20 cellular contexts compared by ENCODE assay signal in genomic region chr1:29707796-29708195, GRCh38.
A peak's percentile ranks its signal among the peaks of the same experiment; 100 is the strongest.
DNase-seq lines count a peak whose midpoint lies in the region; ATAC-seq and TF ChIP-seq lines count a peak whose summit lies in the region.
"Had no signal": no experiment of that assay in that cellular context is flagged by ENCODE, and none has a peak within 500 bp of the region (broad histone marks: within the 10 kb centered on the region; RNA-seq: fewer than 3 reads in every experiment).

No MANE protein-coding gene starts in this region.

- peaks cover 29% of the 10 kb centered on the region in 2 donors for H3K27me3 Mint-ChIP-seq in natural killer cell treated with Interleukin-12 subunit alpha and Interleukin-12 subunit beta and Interleukin-15 and Interleukin-18, amount 100 ng/mL, for 72 hours
- H3K27me3 Mint-ChIP-seq in natural killer cell (ENCODE audit: low read depth in 2 of 2), result peaks cover 22 to 58% of the 10 kb centered on the region in 2 donors
- H3K27me3 Mint-ChIP-seq in activated T-helper 2 cell treated with anti-CD3 and anti-CD28 coated beads, Interferon-gamma antibody, Interleukin-2, Interleukin-4, amounts not matched to agents 10 μg/mL and 5 μg/mL and 100 μg/mL, durations not matched to agents 14 hours and 24 hours and 36 hours (ENCODE audit: low read depth), result peaks cover 19% of the 10 kb centered on the region
- H3K27me3 Mint-ChIP-seq in activated CD8-positive, alpha-beta T cell treated with anti-CD3 and anti-CD28 coated beads, Interleukin-2, amount 10 ng/mL, durations not matched to agents 7 days and 5 days (ENCODE audit: low read depth), result peaks cover 9% of the 10 kb centered on the region

- no peak for ATAC-seq in natural killer cell treated with Interleukin-12 subunit alpha and Interleukin-12 subunit beta and Interleukin-15 and Interleukin-18, amount 100 ng/mL, for 72 hours
- ATAC-seq in natural killer cell (no peak), HG03196 (IDR thresholded peaks at IDR 0.05; ENCODE audit: unreplicated experiment) (no peak)
- ATAC-seq in activated CD8-positive, alpha-beta T cell treated with anti-CD3 and anti-CD28 coated beads, Interleukin-2, amount 10 ng/mL, durations not matched to agents 7 days and 5 days, result no peak
- ATAC-seq: activated naive CD8-positive, alpha-beta T cell treated with anti-CD3 and anti-CD28 coated beads, Interleukin-2, amount 50 U/mL, for 24 hours; stimulated activated effector memory CD8-positive, alpha-beta T cell treated with anti-CD3 and anti-CD28 coated beads, Interleukin-12 subunit alpha, Interleukin-12 subunit beta, amount 100 ng/mL, for 72 hours had no signal

- 92 to 93% methylated on average over 2 to 8 of the region's 9 CpGs for WGBS in mesodermal cell (ENCODE audit: insufficient coverage in 2 of 2), 2 experiments
- 84 to 91% methylated on average over 9 of the region's 9 CpGs for WGBS in sigmoid colon, 2 donors

- H3K27ac ChIP-seq in mesodermal cell (ENCODE audit: low read depth, low read length, severe bottlenecking), result peak overlapping the region; percentile 92
- no peak overlapping the region for H3K27ac ChIP-seq in sigmoid colon
- H3K27ac ChIP-seq: parathyroid adenoma, right lobe of liver, testis had no signal

- H3K27me3 ChIP-seq in sigmoid colon, result peaks cover 0 to 38% (median 7%) of the 10 kb centered on the region in 3 donors
- H3K27me3 ChIP-seq: MG63, right lobe of liver, testis had no signal

- H3K9me3 Mint-ChIP-seq in natural killer cell treated with Interleukin-12 subunit alpha and Interleukin-12 subunit beta and Interleukin-15 and Interleukin-18, amount 100 ng/mL, for 72 hours, result no peaks in the 10 kb centered on the region
- H3K9me3 Mint-ChIP-seq in natural killer cell, result no peaks in the 10 kb centered on the region
- no peaks in the 10 kb centered on the region for H3K9me3 Mint-ChIP-seq in activated T-helper 2 cell treated with anti-CD3 and anti-CD28 coated beads, Interferon-gamma antibody, Interleukin-2, Interleukin-4, amounts not matched to agents 10 μg/mL and 5 μg/mL and 100 μg/mL, durations not matched to agents 14 hours and 24 hours and 36 hours
- H3K9me3 Mint-ChIP-seq in activated CD8-positive, alpha-beta T cell treated with anti-CD3 and anti-CD28 coated beads, Interleukin-2, amount 10 ng/mL, durations not matched to agents 7 days and 5 days (ENCODE audit: insufficient read depth), result no peaks in the 10 kb centered on the region
- H3K9me3 Mint-ChIP-seq: activated naive CD8-positive, alpha-beta T cell treated with anti-CD3 and anti-CD28 coated beads, Interleukin-2, amount 50 U/mL, for 24 hours; dendritic cell treated with granulocyte-macrophage colony-stimulating factor and Interleukin-4, amounts not matched to agents 40 ng/mL and 50 ng/mL, for 4 days; IgD-negative memory B cell; stimulated activated effector memory CD8-positive, alpha-beta T cell treated with anti-CD3 and anti-CD28 coated beads, Interleukin-12 subunit alpha, Interleukin-12 subunit beta, amount 100 ng/mL, for 72 hours had no signal

- intact Hi-C loops in natural killer cell (cut with micrococcal nuclease) (no loop called here), sigmoid colon (cut with DNase I) (no loop called here)
- intact Hi-C loops in activated T-helper 2 cell treated with anti-CD3 and anti-CD28 coated beads, Interferon-gamma antibody, Interleukin-2, Interleukin-4, amounts not matched to agents 10 μg/mL and 5 μg/mL and 100 μg/mL, durations not matched to agents 14 hours and 24 hours and 36 hours (cut with micrococcal nuclease), result loop anchor here (5.0 to 10.0 kb wide), 3 partner anchors 87 to 470 kb away; partner anchors contain the start of gene PTPRU

- H3K4me1 ChIP-seq in mesodermal cell (ENCODE audit: control insufficient read depth, insufficient read depth, low read length, poor library complexity, severe bottlenecking) (peaks cover 34% of the 10 kb centered on the region), sigmoid colon (no peaks in the 10 kb centered on the region)
- H3K4me1 ChIP-seq: parathyroid adenoma, right lobe of liver, testis had no signal

- POLR2A ChIA-PET in activated CD8-positive, alpha-beta T cell treated with anti-CD3 and anti-CD28 coated beads, Interleukin-2, amount 10 ng/mL, durations not matched to agents 7 days and 5 days (lab: Charles Lee), result no interaction called here

- H3K4me3 ChIP-seq in mesodermal cell (ENCODE audit: extremely low read depth, insufficient read depth, low read length, poor library complexity, severe bottlenecking) (no peak overlapping the region), sigmoid colon (no peak overlapping the region)
- H3K4me3 ChIP-seq: MG63, right lobe of liver, testis had no signal

- H3K27ac Mint-ChIP-seq in natural killer cell treated with Interleukin-12 subunit alpha and Interleukin-12 subunit beta and Interleukin-15 and Interleukin-18, amount 100 ng/mL, for 72 hours, result peak overlapping the region; percentile 94 to 98
- H3K27ac Mint-ChIP-seq in natural killer cell, result no peak overlapping the region
- H3K27ac Mint-ChIP-seq in activated T-helper 2 cell treated with anti-CD3 and anti-CD28 coated beads, Interferon-gamma antibody, Interleukin-2, Interleukin-4, amounts not matched to agents 10 μg/mL and 5 μg/mL and 100 μg/mL, durations not matched to agents 14 hours and 24 hours and 36 hours, result peak overlapping the region; percentile 42
- H3K27ac Mint-ChIP-seq in activated CD8-positive, alpha-beta T cell treated with anti-CD3 and anti-CD28 coated beads, Interleukin-2, amount 10 ng/mL, durations not matched to agents 7 days and 5 days, result no peak overlapping the region
- H3K27ac Mint-ChIP-seq: activated naive CD8-positive, alpha-beta T cell treated with anti-CD3 and anti-CD28 coated beads, Interleukin-2, amount 50 U/mL, for 24 hours; CD8-positive, alpha-beta memory T cell; dendritic cell treated with granulocyte-macrophage colony-stimulating factor and Interleukin-4, amounts not matched to agents 40 ng/mL and 50 ng/mL, for 4 days; IgD-negative memory B cell; stimulated activated effector memory CD8-positive, alpha-beta T cell treated with anti-CD3 and anti-CD28 coated beads, Interleukin-12 subunit alpha, Interleukin-12 subunit beta, amount 100 ng/mL, for 72 hours; T-helper 17 cell had no signal

- TF ChIP-seq EP300 in sigmoid colon (IDR thresholded peaks at IDR 0.05), result no peak

- H3K36me3 Mint-ChIP-seq in natural killer cell treated with Interleukin-12 subunit alpha and Interleukin-12 subunit beta and Interleukin-15 and Interleukin-18, amount 100 ng/mL, for 72 hours, result peaks cover 4% of the 10 kb centered on the region
- no peaks in the 10 kb centered on the region for H3K36me3 Mint-ChIP-seq in natural killer cell
- H3K36me3 Mint-ChIP-seq in activated T-helper 2 cell treated with anti-CD3 and anti-CD28 coated beads, Interferon-gamma antibody, Interleukin-2, Interleukin-4, amounts not matched to agents 10 μg/mL and 5 μg/mL and 100 μg/mL, durations not matched to agents 14 hours and 24 hours and 36 hours (ENCODE audit: low read depth), result no peaks in the 10 kb centered on the region
- H3K36me3 Mint-ChIP-seq in activated CD8-positive, alpha-beta T cell treated with anti-CD3 and anti-CD28 coated beads, Interleukin-2, amount 10 ng/mL, durations not matched to agents 7 days and 5 days (ENCODE audit: low read depth), result no peaks in the 10 kb centered on the region
- H3K36me3 Mint-ChIP-seq: CD8-positive, alpha-beta memory T cell; IgD-negative memory B cell; stimulated activated effector memory CD8-positive, alpha-beta T cell treated with anti-CD3 and anti-CD28 coated beads, Interleukin-12 subunit alpha, Interleukin-12 subunit beta, amount 100 ng/mL, for 72 hours had no signal

- H3K4me1 Mint-ChIP-seq in natural killer cell treated with Interleukin-12 subunit alpha and Interleukin-12 subunit beta and Interleukin-15 and Interleukin-18, amount 100 ng/mL, for 72 hours (ENCODE audit: low read depth in 2 of 2), result peaks cover 39 to 45% of the 10 kb centered on the region in 2 donors
- H3K4me1 Mint-ChIP-seq in natural killer cell, result peaks cover 0 to 4% of the 10 kb centered on the region in 2 donors
- peaks cover 44% of the 10 kb centered on the region for H3K4me1 Mint-ChIP-seq in activated T-helper 2 cell treated with anti-CD3 and anti-CD28 coated beads, Interferon-gamma antibody, Interleukin-2, Interleukin-4, amounts not matched to agents 10 μg/mL and 5 μg/mL and 100 μg/mL, durations not matched to agents 14 hours and 24 hours and 36 hours (ENCODE audit: low read depth)
- H3K4me1 Mint-ChIP-seq in activated CD8-positive, alpha-beta T cell treated with anti-CD3 and anti-CD28 coated beads, Interleukin-2, amount 10 ng/mL, durations not matched to agents 7 days and 5 days (ENCODE audit: low read depth), result peaks cover 35% of the 10 kb centered on the region
- H3K4me1 Mint-ChIP-seq: IgD-negative memory B cell had no signal

- H3K36me3 ChIP-seq in mesodermal cell (ENCODE audit: control insufficient read depth, insufficient read depth, low read length) (no peaks in the 10 kb centered on the region), sigmoid colon (no peaks in the 10 kb centered on the region)
- H3K36me3 ChIP-seq: MG63, right lobe of liver, WERI-Rb-1 had no signal

- H3K4me3 Mint-ChIP-seq in natural killer cell treated with Interleukin-12 subunit alpha and Interleukin-12 subunit beta and Interleukin-15 and Interleukin-18, amount 100 ng/mL, for 72 hours, result no peak overlapping the region
- H3K4me3 Mint-ChIP-seq in natural killer cell, result no peak overlapping the region
- no peak overlapping the region for H3K4me3 Mint-ChIP-seq in activated T-helper 2 cell treated with anti-CD3 and anti-CD28 coated beads, Interferon-gamma antibody, Interleukin-2, Interleukin-4, amounts not matched to agents 10 μg/mL and 5 μg/mL and 100 μg/mL, durations not matched to agents 14 hours and 24 hours and 36 hours (ENCODE audit: low read depth)
- no peak overlapping the region for H3K4me3 Mint-ChIP-seq in activated CD8-positive, alpha-beta T cell treated with anti-CD3 and anti-CD28 coated beads, Interleukin-2, amount 10 ng/mL, durations not matched to agents 7 days and 5 days
- H3K4me3 Mint-ChIP-seq: activated naive CD8-positive, alpha-beta T cell treated with anti-CD3 and anti-CD28 coated beads, Interleukin-2, amount 50 U/mL, for 24 hours; CD8-positive, alpha-beta memory T cell; dendritic cell treated with granulocyte-macrophage colony-stimulating factor and Interleukin-4, amounts not matched to agents 40 ng/mL and 50 ng/mL, for 4 days; stimulated activated effector memory CD8-positive, alpha-beta T cell treated with anti-CD3 and anti-CD28 coated beads, Interleukin-12 subunit alpha, Interleukin-12 subunit beta, amount 100 ng/mL, for 72 hours; T-helper 17 cell had no signal

- no peak for TF ChIP-seq POLR2A in sigmoid colon (IDR thresholded peaks at IDR 0.05)

- CTCF ChIA-PET in activated CD8-positive, alpha-beta T cell treated with anti-CD3 and anti-CD28 coated beads, Interleukin-2, amount 10 ng/mL, durations not matched to agents 7 days and 5 days (lab: Charles Lee), result no interaction called here

- DNase-seq in natural killer cell treated with Interleukin-12 subunit alpha and Interleukin-12 subunit beta and Interleukin-15 and Interleukin-18, amount 100 ng/mL, for 72 hours (ENCODE audit: low spot score), result no peak
- DNase-seq in natural killer cell (no peak), sigmoid colon (no peak), HK-2 (ENCODE audit: unreplicated experiment) (no peak)
- DNase-seq in activated T-helper 2 cell treated with anti-CD3 and anti-CD28 coated beads, Interferon-gamma antibody, Interleukin-2, Interleukin-4, amounts not matched to agents 10 μg/mL and 5 μg/mL and 100 μg/mL, durations not matched to agents 14 hours and 24 hours and 36 hours (ENCODE audit: low spot score), result no peak
- DNase-seq in activated CD8-positive, alpha-beta T cell treated with anti-CD3 and anti-CD28 coated beads, Interleukin-2, amount 10 ng/mL, durations not matched to agents 7 days and 5 days, result no peak
- DNase-seq: activated CD8-positive, alpha-beta memory T cell treated with anti-CD3 and anti-CD28 coated beads for 24 hours; activated naive CD8-positive, alpha-beta T cell treated with anti-CD3 and anti-CD28 coated beads, Interleukin-2, amount 50 U/mL, for 24 hours; CD8-positive, alpha-beta memory T cell; right lobe of liver; T-helper 17 cell; testis had no signal

- no peaks in the 10 kb centered on the region for H3K9me3 ChIP-seq in mesodermal cell (ENCODE audit: control insufficient read depth, low read length)
- H3K9me3 ChIP-seq in sigmoid colon, result no peaks in the 10 kb centered on the region
- H3K9me3 ChIP-seq: MG63, right lobe of liver, testis had no signal

- TF ChIP-seq CTCF in natural killer cell (IDR thresholded peaks at IDR 0.05), result no peak
- no peak for TF ChIP-seq CTCF in sigmoid colon (IDR thresholded peaks at IDR 0.05)

Comparison
In these comparisons a context has a peak if more than half of its experiments do, and no peak if none do; other contexts are left out.
1. H3K27ac Mint-ChIP-seq: peak in natural killer cell treated with Interleukin-12 subunit alpha and Interleukin-12 subunit beta and Interleukin-15 and Interleukin-18, amount 100 ng/mL, for 72 hours (2 of 2) and activated T-helper 2 cell treated with anti-CD3 and anti-CD28 coated beads, Interferon-gamma antibody, Interleukin-2, Interleukin-4, amounts not matched to agents 10 μg/mL and 5 μg/mL and 100 μg/mL, durations not matched to agents 14 hours and 24 hours and 36 hours (single experiment); none in natural killer cell (0 of 2) and activated CD8-positive, alpha-beta T cell treated with anti-CD3 and anti-CD28 coated beads, Interleukin-2, amount 10 ng/mL, durations not matched to agents 7 days and 5 days (single experiment).